18 cellular contexts compared by ENCODE assay signal in the genomic region with DNA sequence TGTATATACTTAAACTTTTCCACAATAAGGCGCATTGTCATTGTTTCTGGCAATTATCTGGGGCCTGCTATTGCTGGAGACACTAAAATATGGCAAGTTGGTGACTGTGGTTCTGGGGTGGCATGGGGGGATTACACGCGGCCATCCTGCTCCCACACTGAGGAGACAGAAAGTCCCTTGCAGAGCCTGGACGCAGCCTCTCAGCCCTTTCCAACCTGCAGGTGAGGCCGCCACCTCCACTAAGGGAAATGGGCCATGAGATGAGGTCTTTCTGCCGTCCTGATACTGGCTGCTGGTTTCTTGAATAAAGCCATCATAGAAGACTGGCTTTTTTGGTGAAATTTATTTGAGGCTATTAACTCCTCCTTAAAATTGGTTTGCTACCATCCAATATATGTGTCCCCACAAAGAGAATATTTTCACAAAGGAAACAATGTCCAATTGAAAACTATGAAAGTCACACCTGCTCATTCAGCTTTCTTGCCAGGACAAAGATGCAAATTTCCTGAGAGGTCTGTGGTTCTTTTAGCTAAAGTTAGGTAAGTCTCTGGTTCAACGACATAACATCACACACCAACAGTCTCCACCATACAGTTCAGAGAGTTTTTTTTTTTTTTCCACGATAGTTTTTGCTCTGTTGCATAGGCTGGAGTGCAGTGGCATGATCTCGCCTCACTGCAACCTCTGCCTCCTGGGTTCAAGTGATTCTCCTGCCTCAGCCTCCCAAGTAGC. TPM values are rescaled to one million over a fixed set of nuclear protein-coding genes. Genes with fewer than 3 reads are reported as not detected.
DNase-seq lines count a peak whose midpoint lies in the region; ATAC-seq and TF ChIP-seq lines count a peak whose summit lies in the region.
"Had no signal": no experiment of that assay in that cellular context is flagged by ENCODE, and none has a peak within 500 bp of the region (broad histone marks: within the 10 kb centered on the region; RNA-seq: fewer than 3 reads in every experiment).

No MANE protein-coding gene starts in this region.

- TF ChIP-seq POLR2A in Peyer's patch (IDR thresholded peaks at IDR 0.05): no peak

- H3K36me3 ChIP-seq in Peyer's patch: peaks cover 0 to 81% (median 0%) of the 10 kb centered on the region in 3 donors

- H3K9me3 ChIP-seq in Peyer's patch: no peaks in the 10 kb centered on the region
- H3K9me3 ChIP-seq: A549, colonic mucosa had no signal

- no peak overlapping the region for H3K27ac ChIP-seq in Peyer's patch
- H3K27ac ChIP-seq: A549, colonic mucosa had no signal

- no peaks in the 10 kb centered on the region for H3K27me3 ChIP-seq in Peyer's patch
- H3K27me3 ChIP-seq: colonic mucosa had no signal

- H3K4me1 ChIP-seq in Peyer's patch: peaks cover 0 to 7% (median 0%) of the 10 kb centered on the region in 4 donors

- H3K4me3 ChIP-seq in GM12865 (ENCODE audit: low read depth, low read length) (no peak overlapping the region), Peyer's patch (no peak overlapping the region)
- H3K4me3 ChIP-seq: A549, colonic mucosa had no signal

- DNase-seq in GM12865 (ENCODE audit: low read depth) (peak; percentile 68), Peyer's patch (no peak), glomerular visceral epithelial cell (ENCODE audit: extremely low spot score) (no peak), ecto neural progenitor cell (ENCODE audit: low spot score) (no peak)
- DNase-seq in activated CD4-positive, alpha-beta T cell treated with anti-CD3 and anti-CD28 coated beads, Interleukin-2, amount 50 U/mL, for 48 hours: no peak
- DNase-seq: activated CD4-positive, alpha-beta T cell treated with anti-CD3 and anti-CD28 coated beads, Interleukin-2, amount 50 U/mL, for 1 hour; activated T-cell treated with anti-CD3 and anti-CD28 coated beads, Interleukin-2, amount 50 U/mL, for 72 hours; CD8-positive, alpha-beta memory T cell; colonic mucosa; hippocampal formation; NCI-H2081; NCI-H82; substantia nigra; T1000 had no signal

- TF ChIP-seq CTCF in GM12865 (IDR thresholded peaks at IDR 0.05; ENCODE audit: insufficient read depth, low read depth, low read length, missing control alignments): no peak
- no peak for TF ChIP-seq CTCF in Peyer's patch (IDR thresholded peaks at IDR 0.05)

- ATAC-seq in GM19395 (IDR thresholded peaks at IDR 0.05; ENCODE audit: unreplicated experiment): peak; percentile 68
- ATAC-seq in HG02642 (IDR thresholded peaks at IDR 0.05; ENCODE audit: poor library complexity, unreplicated experiment): peak; percentile 45
- peak; percentile 40 for ATAC-seq in HG03521 (IDR thresholded peaks at IDR 0.05; ENCODE audit: unreplicated experiment)
- ATAC-seq: A549; activated T-cell treated with anti-CD3 and anti-CD28 coated beads, Interleukin-2, amount 50 U/mL, for 72 hours had no signal

RNA-seq across cellular contexts. Expression of a gene that starts 13.0 kb away (rescaled TPM):
- 100 to 1,000 TPM in 1 of 4 donors, 10 to 100 TPM in 3; 61.7 to 131 (median 87.3) TPM for total RNA-seq in Peyer's patch
